In genomic region chr10:3837909-3838722, GRCh38 we compare ENCODE assay signal across 15 cellular contexts.
"Had no signal": no experiment of that assay in that cellular context is flagged by ENCODE, and none has a peak within 500 bp of the region (broad histone marks: within the 10 kb centered on the region; RNA-seq: fewer than 3 reads in every experiment).

No MANE protein-coding gene starts in this region.

- ATAC-seq: activated naive CD8-positive, alpha-beta T cell treated with anti-CD3 and anti-CD28 coated beads, Interleukin-2, amount 50 U/mL, for 24 hours; WTC11 had no signal

- FAIRE-seq: TTC549, urothelium cell line had no signal

- H3K4me3 ChIP-seq: ascending aorta, breast epithelium, hepatocyte, left lung, prostate gland, right lobe of liver had no signal

- H3K4me3 Mint-ChIP-seq: activated CD4-positive, alpha-beta T cell treated with anti-CD3 and anti-CD28 coated beads, Interleukin-2, amount 10 ng/mL, durations not matched to agents 7 days and 5 days; activated naive CD8-positive, alpha-beta T cell treated with anti-CD3 and anti-CD28 coated beads, Interleukin-2, amount 50 U/mL, for 24 hours; nephron; WTC11 had no signal

- DNase-seq: activated CD4-positive, alpha-beta T cell treated with anti-CD3 and anti-CD28 coated beads, Interleukin-2, amount 10 ng/mL, durations not matched to agents 7 days and 5 days; activated CD8-positive, alpha-beta memory T cell treated with anti-CD3 and anti-CD28 coated beads, Interleukin-2, amount 50 U/mL, for 48 hours; activated naive CD4-positive, alpha-beta T cell; activated naive CD8-positive, alpha-beta T cell treated with anti-CD3 and anti-CD28 coated beads, Interleukin-2, amount 50 U/mL, for 24 hours; islet precursor cell; left lung had no signal

- H3K9me3 ChIP-seq: ascending aorta, breast epithelium, left lung, prostate gland, right lobe of liver had no signal

- H3K9me3 Mint-ChIP-seq: activated naive CD8-positive, alpha-beta T cell treated with anti-CD3 and anti-CD28 coated beads, Interleukin-2, amount 50 U/mL, for 24 hours; WTC11 had no signal

- H3K27me3 ChIP-seq: ascending aorta, breast epithelium, hepatocyte, left lung, right lobe of liver had no signal

- H3K27ac ChIP-seq: ascending aorta, breast epithelium, hepatocyte, left lung, prostate gland, right lobe of liver had no signal

- H3K27ac Mint-ChIP-seq: activated CD4-positive, alpha-beta T cell treated with anti-CD3 and anti-CD28 coated beads, Interleukin-2, amount 10 ng/mL, durations not matched to agents 7 days and 5 days; WTC11 had no signal

- H3K27me3 Mint-ChIP-seq: activated CD4-positive, alpha-beta T cell treated with anti-CD3 and anti-CD28 coated beads, Interleukin-2, amount 10 ng/mL, durations not matched to agents 7 days and 5 days; activated naive CD8-positive, alpha-beta T cell treated with anti-CD3 and anti-CD28 coated beads, Interleukin-2, amount 50 U/mL, for 24 hours had no signal

- H3K4me1 ChIP-seq: ascending aorta, breast epithelium, prostate gland, right lobe of liver had no signal

- H3K36me3 Mint-ChIP-seq: WTC11 had no signal
